Comparison of ENCODE assay signal across 1 cellular context in genomic region chr14:37590096-37590809, GRCh38.
TF ChIP-seq lines count a peak whose summit lies in the region.

No MANE protein-coding gene starts in this region.

TF ChIP-seq in GM23338, 12 proteins besides CTCF, POLR2A, EP300 and RAD21 (continued from another document):
- TF ChIP-seq STAT1 (IDR thresholded peaks at IDR 0.05; ENCODE audit: unreplicated experiment) = no peak
- no peak for TF ChIP-seq NANOG (IDR thresholded peaks at IDR 0.05; ENCODE audit: borderline replicate concordance)
- TF ChIP-seq, protein P1, sequence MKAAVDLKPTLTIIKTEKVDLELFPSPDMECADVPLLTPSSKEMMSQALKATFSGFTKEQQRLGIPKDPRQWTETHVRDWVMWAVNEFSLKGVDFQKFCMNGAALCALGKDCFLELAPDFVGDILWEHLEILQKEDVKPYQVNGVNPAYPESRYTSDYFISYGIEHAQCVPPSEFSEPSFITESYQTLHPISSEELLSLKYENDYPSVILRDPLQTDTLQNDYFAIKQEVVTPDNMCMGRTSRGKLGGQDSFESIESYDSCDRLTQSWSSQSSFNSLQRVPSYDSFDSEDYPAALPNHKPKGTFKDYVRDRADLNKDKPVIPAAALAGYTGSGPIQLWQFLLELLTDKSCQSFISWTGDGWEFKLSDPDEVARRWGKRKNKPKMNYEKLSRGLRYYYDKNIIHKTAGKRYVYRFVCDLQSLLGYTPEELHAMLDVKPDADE (IDR thresholded peaks at IDR 0.05) = no peak
